Comparison of ENCODE assay signal across 8 cellular contexts in genomic region chr5:112146323-112146848, GRCh38.
DNase-seq lines count a peak whose midpoint lies in the region; ATAC-seq and TF ChIP-seq lines count a peak whose summit lies in the region.

No MANE protein-coding gene starts in this region.

- TF ChIP-seq POLR2A in vagina (IDR thresholded peaks at IDR 0.05), result no peak

- DNase-seq in osteocyte (ENCODE audit: extremely low spot score, unreplicated experiment) (no peak), occipital lobe (lab: John Stamatoyannopoulos, UW) (no peak), vagina (ENCODE audit: extremely low spot score in 2 of 2) (no peak)
- DNase-seq in CD8-positive, alpha-beta T cell, result no peak
- DNase-seq in activated CD4-positive, alpha-beta memory T cell treated with anti-CD3 and anti-CD28 coated beads, Interleukin-2, amount 10 ng/mL, durations not matched to agents 7 days and 5 days, result no peak

- H3K27me3 Mint-ChIP-seq in osteocyte (ENCODE audit: unreplicated experiment), result no peaks in the 10 kb centered on the region
- peaks cover 17% of the 10 kb centered on the region for H3K27me3 Mint-ChIP-seq in CD8-positive, alpha-beta T cell (ENCODE audit: low read depth)
- H3K27me3 Mint-ChIP-seq in activated CD4-positive, alpha-beta memory T cell treated with anti-CD3 and anti-CD28 coated beads, Interleukin-2, amount 10 ng/mL, durations not matched to agents 7 days and 5 days, result peaks cover 8% of the 10 kb centered on the region

- H3K4me1 Mint-ChIP-seq in osteocyte (ENCODE audit: unreplicated experiment), result peaks cover 22% of the 10 kb centered on the region
- no peaks in the 10 kb centered on the region for H3K4me1 Mint-ChIP-seq in CD8-positive, alpha-beta T cell (ENCODE audit: low read depth)
- no peaks in the 10 kb centered on the region for H3K4me1 Mint-ChIP-seq in activated CD4-positive, alpha-beta memory T cell treated with anti-CD3 and anti-CD28 coated beads, Interleukin-2, amount 10 ng/mL, durations not matched to agents 7 days and 5 days

- TF ChIP-seq CTCF in osteocyte (IDR thresholded peaks at IDR 0.05), result no peak
- TF ChIP-seq CTCF in CD8-positive, alpha-beta T cell (IDR thresholded peaks at IDR 0.05), result no peak
- TF ChIP-seq CTCF in vagina (IDR thresholded peaks at IDR 0.05), result no peak

- peak overlapping the region; percentile 76 for H3K27ac Mint-ChIP-seq in osteocyte (ENCODE audit: unreplicated experiment)
- H3K27ac Mint-ChIP-seq in CD8-positive, alpha-beta T cell, result no peak overlapping the region
- H3K27ac Mint-ChIP-seq in activated CD4-positive, alpha-beta memory T cell treated with anti-CD3 and anti-CD28 coated beads, Interleukin-2, amount 10 ng/mL, durations not matched to agents 7 days and 5 days, result no peak overlapping the region

- H3K36me3 ChIP-seq in CD8-positive, alpha-beta T cell (ENCODE audit: insufficient read depth, low read length), result no peaks in the 10 kb centered on the region
- no peaks in the 10 kb centered on the region for H3K36me3 ChIP-seq in vagina

- POLR2A ChIA-PET in CD8-positive, alpha-beta T cell (lab: Charles Lee), result no interaction called here
- POLR2A ChIA-PET in activated CD4-positive, alpha-beta memory T cell treated with anti-CD3 and anti-CD28 coated beads, Interleukin-2, amount 10 ng/mL, durations not matched to agents 7 days and 5 days (lab: Charles Lee), result interaction anchor here (0.6 kb wide), 1 partner anchor 673 kb away, joined by 3 read pairs; no protein-coding TSS in a partner anchor

- intact Hi-C loops in CD8-positive, alpha-beta T cell (cut with DNase I, micrococcal nuclease), result loop anchor here (5.0 kb wide), 3 partner anchors 614 to 989 kb away; no protein-coding TSS in a partner anchor
- intact Hi-C loops in vagina (cut with DNase I), result no loop called here

- no peak overlapping the region for H3K4me3 ChIP-seq in CD8-positive, alpha-beta T cell (ENCODE audit: low read depth, low read length)
- H3K4me3 ChIP-seq in vagina, result no peak overlapping the region

- peaks cover 13% of the 10 kb centered on the region for H3K9me3 Mint-ChIP-seq in osteocyte (ENCODE audit: unreplicated experiment)
- H3K9me3 Mint-ChIP-seq in CD8-positive, alpha-beta T cell, result no peaks in the 10 kb centered on the region
- no peaks in the 10 kb centered on the region for H3K9me3 Mint-ChIP-seq in activated CD4-positive, alpha-beta memory T cell treated with anti-CD3 and anti-CD28 coated beads, Interleukin-2, amount 10 ng/mL, durations not matched to agents 7 days and 5 days

- no peak overlapping the region for H3K27ac ChIP-seq in CD8-positive, alpha-beta T cell (ENCODE audit: low read depth, low read length)
- H3K27ac ChIP-seq in vagina, result no peak overlapping the region

- H3K9me3 ChIP-seq in CD8-positive, alpha-beta T cell (ENCODE audit: low read length), result no peaks in the 10 kb centered on the region
- H3K9me3 ChIP-seq in vagina, result no peaks in the 10 kb centered on the region

- H3K36me3 Mint-ChIP-seq in osteocyte (ENCODE audit: unreplicated experiment), result no peaks in the 10 kb centered on the region
- no peaks in the 10 kb centered on the region for H3K36me3 Mint-ChIP-seq in CD8-positive, alpha-beta T cell
- H3K36me3 Mint-ChIP-seq in activated CD4-positive, alpha-beta memory T cell treated with anti-CD3 and anti-CD28 coated beads, Interleukin-2, amount 10 ng/mL, durations not matched to agents 7 days and 5 days (ENCODE audit: low read depth), result no peaks in the 10 kb centered on the region

- H3K27me3 ChIP-seq in CD8-positive, alpha-beta T cell (ENCODE audit: insufficient read depth, low read length), result no peaks in the 10 kb centered on the region
- no peaks in the 10 kb centered on the region for H3K27me3 ChIP-seq in vagina

- CTCF ChIA-PET in CD8-positive, alpha-beta T cell (lab: Charles Lee), result interaction anchor here (0.6 to 2.6 kb wide), 15 partner anchors 12 to 1420 kb away, joined by 3 to 47 read pairs (median 3); partner anchors contain the start of gene TMEM232
- CTCF ChIA-PET in activated CD4-positive, alpha-beta memory T cell treated with anti-CD3 and anti-CD28 coated beads, Interleukin-2, amount 10 ng/mL, durations not matched to agents 7 days and 5 days (lab: Charles Lee), result interaction anchor here (0.8 to 2.0 kb wide), 6 partner anchors 15 to 615 kb away, joined by 3 to 10 read pairs (median 4); no protein-coding TSS in a partner anchor

- H3K4me1 ChIP-seq in CD8-positive, alpha-beta T cell (ENCODE audit: insufficient read depth, low read length), result no peaks in the 10 kb centered on the region
- no peaks in the 10 kb centered on the region for H3K4me1 ChIP-seq in vagina

- ATAC-seq in GM18861 (IDR thresholded peaks at IDR 0.05; ENCODE audit: unreplicated experiment) (peak; percentile 67), HG02840 (IDR thresholded peaks at IDR 0.05; ENCODE audit: low FRiP score, unreplicated experiment) (peak; percentile 72), SK-N-SH treated with all-trans-retinoic acid at 6 μM for 48 hours (peak; percentile 83)
- ATAC-seq in CD8-positive, alpha-beta T cell, result no peak

- no peak overlapping the region for H3K4me3 Mint-ChIP-seq in osteocyte (ENCODE audit: unreplicated experiment)
- no peak overlapping the region for H3K4me3 Mint-ChIP-seq in CD8-positive, alpha-beta T cell
- no peak overlapping the region for H3K4me3 Mint-ChIP-seq in activated CD4-positive, alpha-beta memory T cell treated with anti-CD3 and anti-CD28 coated beads, Interleukin-2, amount 10 ng/mL, durations not matched to agents 7 days and 5 days

TF ChIP-seq in SK-N-SH treated with all-trans-retinoic acid at 6 μM for 48 hours, 23 proteins besides CTCF, POLR2A, EP300 and RAD21:
- TF ChIP-seq ZNF70 (CRISPR knock-in tag; IDR thresholded peaks at IDR 0.05), result no peak
- TF ChIP-seq ESRRG (CRISPR knock-in tag; IDR thresholded peaks at IDR 0.05), result no peak
- no peak for TF ChIP-seq CSDC2 (CRISPR knock-in tag; IDR thresholded peaks at IDR 0.05)
- no peak for TF ChIP-seq CREB5 (CRISPR knock-in tag; IDR thresholded peaks at IDR 0.05; ENCODE audit: low read depth)
- no peak for TF ChIP-seq OSR1 (CRISPR knock-in tag; IDR thresholded peaks at IDR 0.05)
- TF ChIP-seq TCF4 (CRISPR knock-in tag; IDR thresholded peaks at IDR 0.05; ENCODE audit: borderline replicate concordance), result no peak
- TF ChIP-seq TOX (CRISPR knock-in tag; IDR thresholded peaks at IDR 0.05; ENCODE audit: borderline replicate concordance), result no peak
- TF ChIP-seq GLIS3 (CRISPR knock-in tag; IDR thresholded peaks at IDR 0.05), result no peak
- no peak for TF ChIP-seq RARB (CRISPR knock-in tag; IDR thresholded peaks at IDR 0.05)
